8 cellular contexts compared by ENCODE assay signal in the genomic region with DNA sequence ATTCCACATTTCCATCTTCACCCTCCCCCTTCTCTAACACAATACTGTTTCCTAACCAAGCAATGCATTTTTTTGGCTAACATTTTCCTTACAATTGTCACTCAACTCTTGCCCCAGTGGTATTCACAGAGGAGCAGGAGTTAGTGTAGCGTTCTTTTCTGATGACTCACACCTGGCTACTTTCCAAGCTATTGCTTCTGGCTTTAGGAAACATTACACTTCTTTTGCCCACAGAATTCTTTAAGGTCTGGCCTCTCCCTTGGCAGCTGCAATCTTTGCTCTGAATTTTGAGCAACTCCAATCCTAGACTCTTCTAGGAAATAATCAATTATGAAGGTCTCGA. TPM values are rescaled to one million over a fixed set of nuclear protein-coding genes. Genes with fewer than 3 reads are reported as not detected.
A peak's percentile ranks its signal among the peaks of the same experiment; 100 is the strongest.
DNase-seq lines count a peak whose midpoint lies in the region; TF ChIP-seq lines count a peak whose summit lies in the region.

No MANE protein-coding gene starts in this region.

- H3K9me3 ChIP-seq in HEK293 (ENCODE audit: control insufficient read depth, insufficient read depth, low read depth, low read length) = no peaks in the 10 kb centered on the region

- TF ChIP-seq CTCF in HEK293 (tag by site-specific recombination; IDR thresholded peaks at IDR 0.05) (no peak), fibroblast of villous mesenchyme (IDR thresholded peaks at IDR 0.05; ENCODE audit: insufficient read depth, low read depth, low read length) (no peak)

- H3K36me3 ChIP-seq in HEK293 (ENCODE audit: control insufficient read depth in 2 of 2, insufficient read depth in 1 of 2, low read length in 2 of 2) = no peaks in the 10 kb centered on the region

- no peak overlapping the region for H3K4me3 ChIP-seq in HEK293 (ENCODE audit: low read depth, low read length)
- no peak overlapping the region for H3K4me3 ChIP-seq in fibroblast of villous mesenchyme (ENCODE audit: low read depth, low read length)
- no peak overlapping the region for H3K4me3 ChIP-seq in skeletal muscle cell (ENCODE audit: low read depth, low read length)

- DNase-seq in RPMI8226 (peak; percentile 47), fibroblast of villous mesenchyme (ENCODE audit: low read depth) (peak; percentile 95), skeletal muscle cell (ENCODE audit: low read depth) (peak; percentile 97), NOMO-1 treated with dmso at 0.1 percent for 144 hours (lab: John Stamatoyannopoulos, UW; ENCODE audit: unreplicated experiment) (no peak), NAMALWA (ENCODE audit: low spot score) (no peak), AML-193 (lab: John Stamatoyannopoulos, UW) (no peak)
- DNase-seq in stimulated activated CD4-positive, alpha-beta T cell treated with anti-CD3 and anti-CD28 coated beads, Interleukin-2, amount 100 ng/mL, for 48 hours = no peak

- H3K4me1 ChIP-seq in HEK293 (ENCODE audit: control insufficient read depth, insufficient read depth, low read length) = peaks cover 14% of the 10 kb centered on the region

- CTCF ChIA-PET in HEK293 (lab: Yijun Ruan, JAX) = interaction anchor here (0.7 kb wide), 1 partner anchor 1047 kb away, joined by 3 read pairs; no protein-coding TSS in a partner anchor

- no peak overlapping the region; the same call in 1 of the 2 replicates for H3K27ac ChIP-seq in HEK293 (ENCODE audit: extremely low read depth, low read depth, low read length)

- POLR2A ChIA-PET in HEK293 (lab: Yijun Ruan, JAX) = interaction anchor here (1.7 kb wide), 1 partner anchor 77 kb away, joined by 6 read pairs; a partner anchor contains a TSS

TF ChIP-seq in HEK293, 187 proteins besides CTCF, POLR2A, EP300 and RAD21 (continues in another document):
- TF ChIP-seq FEZF1 (tag by site-specific recombination; IDR thresholded peaks at IDR 0.05) (no peak), ZNF548 (tag by site-specific recombination; IDR thresholded peaks at IDR 0.05) (no peak), ZNF629 (tag by site-specific recombination; IDR thresholded peaks at IDR 0.05) (peak; percentile 17; the same call in 1 of the 2 replicates), ZBTB17 (tag by site-specific recombination; IDR thresholded peaks at IDR 0.05) (peak; percentile 71), RBAK (tag by site-specific recombination; IDR thresholded peaks at IDR 0.05) (no peak), ZNF585B (tag by site-specific recombination; IDR thresholded peaks at IDR 0.05) (no peak), ZNF600 (tag by site-specific recombination; IDR thresholded peaks at IDR 0.05) (0 out of 2 replicates have a peak, but pooled peaks have one; percentile 31), GLIS2 (tag by site-specific recombination; IDR thresholded peaks at IDR 0.05) (no peak), TRIM28 (IDR thresholded peaks at IDR 0.05; ENCODE audit: borderline replicate concordance, low read length) (peak; percentile 67; the same call in 1 of the 2 replicates), ZNF426 (tag by site-specific recombination; IDR thresholded peaks at IDR 0.05) (no peak), ZNF2 (tag by site-specific recombination; IDR thresholded peaks at IDR 0.05) (no peak), ZNF596 (tag by site-specific recombination; IDR thresholded peaks at IDR 0.05) (no peak), ZNF670 (tag by site-specific recombination; IDR thresholded peaks at IDR 0.05; ENCODE audit: low read depth) (no peak), HOXA7 (CRISPR knock-in tag; IDR thresholded peaks at IDR 0.05; ENCODE audit: borderline replicate concordance) (no peak), ZNF211 (tag by site-specific recombination; IDR thresholded peaks at IDR 0.05; ENCODE audit: low read depth) (no peak), PRDM1 (tag by site-specific recombination; IDR thresholded peaks at IDR 0.05) (peak; percentile 84), IKZF3 (tag by site-specific recombination; IDR thresholded peaks at IDR 0.05) (peak; percentile 26; the same call in 1 of the 2 replicates), ZNF558 (tag by site-specific recombination; IDR thresholded peaks at IDR 0.05) (0 out of 2 replicates have a peak, but pooled peaks have one; percentile 26), ZNF660 (tag by site-specific recombination; IDR thresholded peaks at IDR 0.05) (0 out of 2 replicates have a peak, but pooled peaks have one; percentile 52), ZNF366 (tag by site-specific recombination; conservative IDR thresholded peaks at IDR 0.05) (0 out of 2 replicates have a peak, but pooled peaks have one; percentile 15)
- TF ChIP-seq, protein P1, sequence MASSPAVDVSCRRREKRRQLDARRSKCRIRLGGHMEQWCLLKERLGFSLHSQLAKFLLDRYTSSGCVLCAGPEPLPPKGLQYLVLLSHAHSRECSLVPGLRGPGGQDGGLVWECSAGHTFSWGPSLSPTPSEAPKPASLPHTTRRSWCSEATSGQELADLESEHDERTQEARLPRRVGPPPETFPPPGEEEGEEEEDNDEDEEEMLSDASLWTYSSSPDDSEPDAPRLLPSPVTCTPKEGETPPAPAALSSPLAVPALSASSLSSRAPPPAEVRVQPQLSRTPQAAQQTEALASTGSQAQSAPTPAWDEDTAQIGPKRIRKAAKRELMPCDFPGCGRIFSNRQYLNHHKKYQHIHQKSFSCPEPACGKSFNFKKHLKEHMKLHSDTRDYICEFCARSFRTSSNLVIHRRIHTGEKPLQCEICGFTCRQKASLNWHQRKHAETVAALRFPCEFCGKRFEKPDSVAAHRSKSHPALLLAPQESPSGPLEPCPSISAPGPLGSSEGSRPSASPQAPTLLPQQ (tag by site-specific recombination; IDR thresholded peaks at IDR 0.05) = 0 out of 2 replicates have a peak, but pooled peaks have one; percentile 17
- TF ChIP-seq, protein P2, sequence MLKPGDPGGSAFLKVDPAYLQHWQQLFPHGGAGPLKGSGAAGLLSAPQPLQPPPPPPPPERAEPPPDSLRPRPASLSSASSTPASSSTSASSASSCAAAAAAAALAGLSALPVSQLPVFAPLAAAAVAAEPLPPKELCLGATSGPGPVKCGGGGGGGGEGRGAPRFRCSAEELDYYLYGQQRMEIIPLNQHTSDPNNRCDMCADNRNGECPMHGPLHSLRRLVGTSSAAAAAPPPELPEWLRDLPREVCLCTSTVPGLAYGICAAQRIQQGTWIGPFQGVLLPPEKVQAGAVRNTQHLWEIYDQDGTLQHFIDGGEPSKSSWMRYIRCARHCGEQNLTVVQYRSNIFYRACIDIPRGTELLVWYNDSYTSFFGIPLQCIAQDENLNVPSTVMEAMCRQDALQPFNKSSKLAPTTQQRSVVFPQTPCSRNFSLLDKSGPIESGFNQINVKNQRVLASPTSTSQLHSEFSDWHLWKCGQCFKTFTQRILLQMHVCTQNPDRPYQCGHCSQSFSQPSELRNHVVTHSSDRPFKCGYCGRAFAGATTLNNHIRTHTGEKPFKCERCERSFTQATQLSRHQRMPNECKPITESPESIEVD (tag by site-specific recombination; IDR thresholded peaks at IDR 0.05) = peak; percentile 63
- TF ChIP-seq, protein P3, sequence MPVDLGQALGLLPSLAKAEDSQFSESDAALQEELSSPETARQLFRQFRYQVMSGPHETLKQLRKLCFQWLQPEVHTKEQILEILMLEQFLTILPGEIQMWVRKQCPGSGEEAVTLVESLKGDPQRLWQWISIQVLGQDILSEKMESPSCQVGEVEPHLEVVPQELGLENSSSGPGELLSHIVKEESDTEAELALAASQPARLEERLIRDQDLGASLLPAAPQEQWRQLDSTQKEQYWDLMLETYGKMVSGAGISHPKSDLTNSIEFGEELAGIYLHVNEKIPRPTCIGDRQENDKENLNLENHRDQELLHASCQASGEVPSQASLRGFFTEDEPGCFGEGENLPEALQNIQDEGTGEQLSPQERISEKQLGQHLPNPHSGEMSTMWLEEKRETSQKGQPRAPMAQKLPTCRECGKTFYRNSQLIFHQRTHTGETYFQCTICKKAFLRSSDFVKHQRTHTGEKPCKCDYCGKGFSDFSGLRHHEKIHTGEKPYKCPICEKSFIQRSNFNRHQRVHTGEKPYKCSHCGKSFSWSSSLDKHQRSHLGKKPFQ (tag by site-specific recombination; IDR thresholded peaks at IDR 0.05) = no peak
- TF ChIP-seq, protein P4, sequence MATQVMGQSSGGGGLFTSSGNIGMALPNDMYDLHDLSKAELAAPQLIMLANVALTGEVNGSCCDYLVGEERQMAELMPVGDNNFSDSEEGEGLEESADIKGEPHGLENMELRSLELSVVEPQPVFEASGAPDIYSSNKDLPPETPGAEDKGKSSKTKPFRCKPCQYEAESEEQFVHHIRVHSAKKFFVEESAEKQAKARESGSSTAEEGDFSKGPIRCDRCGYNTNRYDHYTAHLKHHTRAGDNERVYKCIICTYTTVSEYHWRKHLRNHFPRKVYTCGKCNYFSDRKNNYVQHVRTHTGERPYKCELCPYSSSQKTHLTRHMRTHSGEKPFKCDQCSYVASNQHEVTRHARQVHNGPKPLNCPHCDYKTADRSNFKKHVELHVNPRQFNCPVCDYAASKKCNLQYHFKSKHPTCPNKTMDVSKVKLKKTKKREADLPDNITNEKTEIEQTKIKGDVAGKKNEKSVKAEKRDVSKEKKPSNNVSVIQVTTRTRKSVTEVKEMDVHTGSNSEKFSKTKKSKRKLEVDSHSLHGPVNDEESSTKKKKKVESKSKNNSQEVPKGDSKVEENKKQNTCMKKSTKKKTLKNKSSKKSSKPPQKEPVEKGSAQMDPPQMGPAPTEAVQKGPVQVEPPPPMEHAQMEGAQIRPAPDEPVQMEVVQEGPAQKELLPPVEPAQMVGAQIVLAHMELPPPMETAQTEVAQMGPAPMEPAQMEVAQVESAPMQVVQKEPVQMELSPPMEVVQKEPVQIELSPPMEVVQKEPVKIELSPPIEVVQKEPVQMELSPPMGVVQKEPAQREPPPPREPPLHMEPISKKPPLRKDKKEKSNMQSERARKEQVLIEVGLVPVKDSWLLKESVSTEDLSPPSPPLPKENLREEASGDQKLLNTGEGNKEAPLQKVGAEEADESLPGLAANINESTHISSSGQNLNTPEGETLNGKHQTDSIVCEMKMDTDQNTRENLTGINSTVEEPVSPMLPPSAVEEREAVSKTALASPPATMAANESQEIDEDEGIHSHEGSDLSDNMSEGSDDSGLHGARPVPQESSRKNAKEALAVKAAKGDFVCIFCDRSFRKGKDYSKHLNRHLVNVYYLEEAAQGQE (tag by site-specific recombination; IDR thresholded peaks at IDR 0.05) = no peak
- TF ChIP-seq, protein P5, sequence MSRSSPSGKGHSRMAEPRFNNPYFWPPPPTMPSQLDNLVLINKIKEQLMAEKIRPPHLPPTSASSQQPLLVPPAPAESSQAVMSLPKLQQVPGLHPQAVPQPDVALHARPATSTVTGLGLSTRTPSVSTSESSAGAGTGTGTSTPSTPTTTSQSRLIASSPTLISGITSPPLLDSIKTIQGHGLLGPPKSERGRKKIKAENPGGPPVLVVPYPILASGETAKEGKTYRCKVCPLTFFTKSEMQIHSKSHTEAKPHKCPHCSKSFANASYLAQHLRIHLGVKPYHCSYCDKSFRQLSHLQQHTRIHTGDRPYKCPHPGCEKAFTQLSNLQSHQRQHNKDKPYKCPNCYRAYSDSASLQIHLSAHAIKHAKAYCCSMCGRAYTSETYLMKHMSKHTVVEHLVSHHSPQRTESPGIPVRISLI (tag by site-specific recombination; IDR thresholded peaks at IDR 0.05) = peak; percentile 33; the same call in 1 of the 2 replicates

RNA-seq across cellular contexts. Expression of a gene that starts 27.5 kb away (rescaled TPM):
- 145 and 184 TPM in 2 replicates for total RNA-seq in fibroblast of villous mesenchyme

Comparison
In these comparisons a context has a peak if more than half of its experiments do, and no peak if none do; other contexts are left out.
1. DNase-seq: peak in RPMI8226 (single experiment), fibroblast of villous mesenchyme (single experiment) and skeletal muscle cell (single experiment); none in NOMO-1 treated with dmso at 0.1 percent for 144 hours (single experiment), stimulated activated CD4-positive, alpha-beta T cell treated with anti-CD3 and anti-CD28 coated beads, Interleukin-2, amount 100 ng/mL, for 48 hours (0 of 2), NAMALWA (single experiment) and AML-193 (0 of 2).